In the genomic region with DNA sequence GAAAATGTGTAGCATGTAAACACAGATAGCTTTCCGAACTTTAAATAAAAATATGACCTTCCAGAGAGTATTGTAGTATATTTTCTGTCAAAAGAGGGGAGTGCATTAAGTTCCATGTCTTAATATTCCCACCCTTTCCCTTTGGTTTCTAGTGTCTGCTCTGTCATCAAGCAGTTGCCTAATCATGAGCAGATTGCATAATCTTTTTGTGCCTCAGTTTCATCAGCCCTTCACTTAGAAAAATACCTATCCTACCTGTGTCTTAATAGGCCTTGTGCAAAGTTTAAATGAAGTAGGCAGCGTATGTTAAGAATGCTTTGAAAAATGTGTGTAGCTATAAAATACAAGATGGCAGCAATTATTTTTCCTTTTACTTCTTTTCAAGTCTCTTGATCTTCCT, we compare ENCODE assay signal across 23 cellular contexts.
"Had no signal": no experiment of that assay in that cellular context is flagged by ENCODE, and none has a peak within 500 bp of the region (broad histone marks: within the 10 kb centered on the region; RNA-seq: fewer than 3 reads in every experiment).

No MANE protein-coding gene starts in this region.

- H3K4me1 Mint-ChIP-seq: endodermal cell had no signal

- H3K36me3 Mint-ChIP-seq: activated naive CD4-positive, alpha-beta T cell treated with anti-CD3 and anti-CD28 coated beads, Interleukin-2, amount 50 U/mL, for 72 hours had no signal

- H3K27ac ChIP-seq: lower lobe of right lung, suprapubic skin, transverse colon had no signal

- H3K9me3 Mint-ChIP-seq: activated naive CD4-positive, alpha-beta T cell treated with anti-CD3 and anti-CD28 coated beads, Interleukin-2, amount 50 U/mL, for 72 hours; activated T-cell treated with anti-CD3 and anti-CD28 coated beads, Interleukin-2, amount 50 U/mL, for 4 hours; endodermal cell; natural killer cell treated with Interleukin-12 subunit alpha and Interleukin-12 subunit beta and Interleukin-15 and Interleukin-18, amount 100 ng/mL, for 72 hours; stimulated activated naive CD8-positive, alpha-beta T cell treated with anti-CD3 and anti-CD28 coated beads, Interleukin-15, amount 100 ng/mL, for 72 hours had no signal

- H3K4me3 Mint-ChIP-seq: activated T-cell treated with anti-CD3 and anti-CD28 coated beads, Interleukin-2, amount 50 U/mL, for 4 hours; endodermal cell; natural killer cell treated with Interleukin-12 subunit alpha and Interleukin-12 subunit beta and Interleukin-15 and Interleukin-18, amount 100 ng/mL, for 72 hours; stimulated activated naive CD8-positive, alpha-beta T cell treated with anti-CD3 and anti-CD28 coated beads, Interleukin-15, amount 100 ng/mL, for 72 hours had no signal

- FAIRE-seq: colon, frontal cortex had no signal

- DNase-seq: activated CD4-positive, alpha-beta T cell treated with anti-CD3 and anti-CD28 coated beads, Interleukin-2, amount 50 U/mL, for 1 hour; activated CD4-positive, CD25-positive, alpha-beta regulatory T cell treated with anti-CD3 and anti-CD28 coated beads, Interleukin-2, amount 50 U/mL, for 72 hours; activated CD8-positive, alpha-beta memory T cell treated with anti-CD3 and anti-CD28 coated beads, Interleukin-2, amount 50 U/mL, for 4 hours; activated effector memory CD4-positive, alpha-beta T cell treated with anti-CD3 and anti-CD28 coated beads, Interleukin-2, amount 50 U/mL, for 16 hours; activated T-cell treated with anti-CD3 and anti-CD28 coated beads, Interleukin-2, amount 50 U/mL, for 4 hours; amniotic stem cell; endodermal cell; hypothalamus; islet precursor cell; lower lobe of right lung; nucleus accumbens; retina; stimulated activated CD4-positive, alpha-beta T cell treated with anti-CD3 and anti-CD28 coated beads, Interleukin-12 subunit alpha, Interleukin-12 subunit beta, amount 100 ng/mL, for 4 hours; stimulated activated CD4-positive, alpha-beta T cell treated with anti-CD3 and anti-CD28 coated beads, Interleukin-1b, Interleukin-23, amount 100 ng/mL, for 48 hours; stimulated activated naive CD8-positive, alpha-beta T cell treated with anti-CD3 and anti-CD28 coated beads, Interleukin-15, amount 100 ng/mL, for 72 hours; T-helper 1 cell; T1000; transverse colon had no signal

- ATAC-seq: activated naive CD4-positive, alpha-beta T cell treated with anti-CD3 and anti-CD28 coated beads, Interleukin-2, amount 50 U/mL, for 72 hours; activated T-cell treated with anti-CD3 and anti-CD28 coated beads, Interleukin-2, amount 50 U/mL, for 4 hours; lower lobe of right lung; natural killer cell treated with Interleukin-12 subunit alpha and Interleukin-12 subunit beta and Interleukin-15 and Interleukin-18, amount 100 ng/mL, for 72 hours; stimulated activated naive CD8-positive, alpha-beta T cell treated with anti-CD3 and anti-CD28 coated beads, Interleukin-15, amount 100 ng/mL, for 72 hours had no signal

- H3K9me3 ChIP-seq: lower lobe of right lung, suprapubic skin, transverse colon had no signal

- H3K4me1 ChIP-seq: suprapubic skin had no signal

- H3K27ac Mint-ChIP-seq: endodermal cell; natural killer cell treated with Interleukin-12 subunit alpha and Interleukin-12 subunit beta and Interleukin-15 and Interleukin-18, amount 100 ng/mL, for 72 hours; stimulated activated naive CD8-positive, alpha-beta T cell treated with anti-CD3 and anti-CD28 coated beads, Interleukin-15, amount 100 ng/mL, for 72 hours had no signal

- H3K27me3 Mint-ChIP-seq: natural killer cell treated with Interleukin-12 subunit alpha and Interleukin-12 subunit beta and Interleukin-15 and Interleukin-18, amount 100 ng/mL, for 72 hours; stimulated activated naive CD8-positive, alpha-beta T cell treated with anti-CD3 and anti-CD28 coated beads, Interleukin-15, amount 100 ng/mL, for 72 hours had no signal

- H3K4me3 ChIP-seq: lower lobe of right lung, suprapubic skin, transverse colon had no signal

- H3K27me3 ChIP-seq: suprapubic skin, transverse colon had no signal
